Comparison of ENCODE assay signal across 10 cellular contexts in the genomic region with DNA sequence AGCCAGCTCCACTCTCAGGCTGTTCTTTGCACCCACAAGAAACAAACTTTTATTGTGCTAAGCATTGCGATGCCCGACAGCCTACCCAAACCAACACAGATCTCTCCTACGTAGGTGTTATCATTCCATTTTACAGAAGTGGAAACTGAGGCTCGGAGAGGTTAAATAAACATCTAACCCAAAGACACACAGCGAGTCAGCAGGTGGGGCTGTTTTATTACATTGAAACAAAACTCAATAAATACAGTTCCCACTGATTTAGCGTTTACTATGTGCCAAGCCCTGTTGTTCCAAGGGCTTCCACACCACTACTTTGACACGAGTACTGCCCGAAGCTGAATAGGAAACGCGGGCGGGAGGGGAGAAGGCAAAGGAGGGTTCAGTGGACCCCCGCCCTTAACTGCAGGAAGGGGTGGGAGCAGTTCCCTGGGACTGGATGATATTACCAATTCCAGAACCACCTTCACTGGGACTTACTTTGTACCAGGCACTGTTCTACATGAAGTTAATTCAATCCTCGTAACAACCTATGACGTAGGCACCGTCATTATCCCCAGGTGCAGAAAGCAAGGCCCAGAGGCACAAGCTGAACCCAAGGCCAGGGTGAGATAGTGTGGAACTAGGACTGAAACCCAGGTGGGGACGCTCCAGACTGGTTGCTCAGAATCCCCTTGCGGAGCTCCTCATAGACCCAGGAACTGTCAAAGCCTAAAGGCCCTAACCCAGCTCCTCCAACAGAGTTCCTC. TPM values are rescaled to one million over a fixed set of nuclear protein-coding genes. Genes with fewer than 3 reads are reported as not detected.
DNase-seq lines count a peak whose midpoint lies in the region; ATAC-seq and TF ChIP-seq lines count a peak whose summit lies in the region.
"Had no signal": no experiment of that assay in that cellular context is flagged by ENCODE, and none has a peak within 500 bp of the region (broad histone marks: within the 10 kb centered on the region; RNA-seq: fewer than 3 reads in every experiment).

No MANE protein-coding gene starts in this region.

- H3K9ac ChIP-seq in BLaER1: peak overlapping the region; percentile 60; the same call in 1 of the 2 replicates

- DNase-seq in Right ventricle myocardium superior (no peak), psoas muscle (no peak), retina (no peak), dedifferentiated amniotic fluid mesenchymal stem cell (ENCODE audit: extremely low spot score) (no peak)
- DNase-seq: activated CD8-positive, alpha-beta memory T cell treated with anti-CD3 and anti-CD28 coated beads, Interleukin-2, amount 50 U/mL, for 4 hours; naive thymus-derived CD8-positive, alpha-beta T cell had no signal

- H3K4me3 ChIP-seq in BLaER1: no peak overlapping the region
- H3K4me3 ChIP-seq in psoas muscle: peak overlapping the region; percentile 17

- 59 to 69% (median 62%) methylated on average over 17 of the region's 17 CpGs for WGBS in psoas muscle, 3 donors

- H4K20me1 ChIP-seq in BLaER1: peaks cover 67% of the 10 kb centered on the region

- peak overlapping the region; percentile 74 for H3K4me2 ChIP-seq in BLaER1

- H3K9me3 ChIP-seq in BLaER1 (no peaks in the 10 kb centered on the region), psoas muscle (no peaks in the 10 kb centered on the region)

- no peak; the same call in 1 of the 2 replicates for TF ChIP-seq CTCF in VCaP (conservative IDR thresholded peaks at IDR 0.05)
- no peak for TF ChIP-seq CTCF in psoas muscle (IDR thresholded peaks at IDR 0.05)

- intact Hi-C loops in Right ventricle myocardium superior (cut with DNase I) (no loop called here), psoas muscle (cut with DNase I) (loop anchor here in 1 of 2 donors (5.0 kb wide), 1 partner anchor 36 kb away; a partner anchor contains a TSS)

- ATAC-seq in Right ventricle myocardium superior (ENCODE audit: poor library complexity) (peak; percentile 3), psoas muscle (peak in 1 of 4 donors; percentile 7), GM19035 (IDR thresholded peaks at IDR 0.05; ENCODE audit: unreplicated experiment) (no peak), GM19328 (IDR thresholded peaks at IDR 0.05; ENCODE audit: unreplicated experiment) (no peak)
- ATAC-seq: naive thymus-derived CD8-positive, alpha-beta T cell had no signal

- H3K36me3 ChIP-seq in BLaER1 (peaks cover 40% of the 10 kb centered on the region), psoas muscle (ENCODE audit: insufficient read depth in 1 of 2, low read depth in 1 of 2) (peaks cover 0 to 6% of the 10 kb centered on the region in 2 donors)

- H3K27me3 ChIP-seq in BLaER1: no peaks in the 10 kb centered on the region
- no peaks in the 10 kb centered on the region for H3K27me3 ChIP-seq in psoas muscle (ENCODE audit: insufficient read depth in 3 of 3, low read length in 2 of 3)

- H3K4me1 ChIP-seq in BLaER1: peaks cover 49% of the 10 kb centered on the region
- peaks cover 30% of the 10 kb centered on the region for H3K4me1 ChIP-seq in psoas muscle

- peak overlapping the region; percentile 67; the same call in 1 of the 2 replicates for H3K27ac ChIP-seq in BLaER1
- peak overlapping the region; percentile 25; the same call in 1 of the 2 replicates for H3K27ac ChIP-seq in VCaP
- H3K27ac ChIP-seq in psoas muscle: peak overlapping the region; percentile 86

RNA-seq across cellular contexts. Expression of a gene that starts 19.3 kb away (rescaled TPM):
- total RNA-seq in Right ventricle myocardium superior: 29.3 TPM
- 10 to 100 TPM; 31.9 to 81.1 (median 47.0) TPM for total RNA-seq in psoas muscle
- polyA plus RNA-seq in psoas muscle: 10 to 100 TPM; 19.5 to 28.6 (median 22.7) TPM

RNA-seq across cellular contexts. Expression of a gene that starts 34.8 kb away (rescaled TPM):
- total RNA-seq in Right ventricle myocardium superior (4.4 TPM), psoas muscle (10 to 100 TPM in 1 of 4 donors, 1 to 10 TPM in 3; 3.7 to 14.0 (median 6.8) TPM)
- polyA plus RNA-seq in psoas muscle: 1 to 10 TPM in 2 of 3 donors, under 1 TPM in 1; 0.94 to 1.9 (median 1.2) TPM

Comparison
In these comparisons a context has a peak if more than half of its experiments do, and no peak if none do; other contexts are left out.
1. H3K27ac ChIP-seq: peak in every context shown above with its lines; median percentile 86 in psoas muscle; 67 in BLaER1; 25 in VCaP.